ENCODE assay signal across 8 cellular contexts in genomic region chr5:113514263-113514590, GRCh38. TPM values are rescaled to one million over a fixed set of nuclear protein-coding genes. Genes with fewer than 3 reads are reported as not detected.
DNase-seq lines count a peak whose midpoint lies in the region; TF ChIP-seq lines count a peak whose summit lies in the region.

No MANE protein-coding gene starts in this region.

- no peaks in the 10 kb centered on the region for H3K9me3 Mint-ChIP-seq in activated naive CD4-positive, alpha-beta T cell treated with anti-CD3 and anti-CD28 coated beads for 36 hours

- peaks cover 31% of the 10 kb centered on the region for H3K4me1 Mint-ChIP-seq in activated naive CD4-positive, alpha-beta T cell treated with anti-CD3 and anti-CD28 coated beads for 36 hours (ENCODE audit: low read depth)

- DNase-seq in activated naive CD4-positive, alpha-beta T cell treated with anti-CD3 and anti-CD28 coated beads for 36 hours = no peak
- no peak for DNase-seq in activated naive CD4-positive, alpha-beta T cell (lab: John Stamatoyannopoulos, UW)
- no peak for DNase-seq in SK-N-MC (ENCODE audit: low read depth, low spot score)
- DNase-seq in fibroblast of pulmonary artery (ENCODE audit: low read depth) = no peak
- DNase-seq in putamen (ENCODE audit: low spot score) = peak; percentile 25
- DNase-seq in OCI-M2 (lab: John Stamatoyannopoulos, UW; ENCODE audit: unreplicated experiment) = no peak
- DNase-seq in central memory CD4-positive, alpha-beta T cell = no peak
- DNase-seq in SIG-M5 treated with dmso at 0.1 percent for 504 hours (lab: John Stamatoyannopoulos, UW; ENCODE audit: unreplicated experiment) = no peak

- H3K4me3 ChIP-seq in SK-N-MC (peak overlapping the region; percentile 95), fibroblast of pulmonary artery (replicated peaks; ENCODE audit: low read depth, low read length) (peak overlapping the region; percentile 71)

- H3K27ac Mint-ChIP-seq in activated naive CD4-positive, alpha-beta T cell treated with anti-CD3 and anti-CD28 coated beads for 36 hours = peak overlapping the region; percentile 79

- intact Hi-C loops in activated naive CD4-positive, alpha-beta T cell treated with anti-CD3 and anti-CD28 coated beads for 36 hours (cut with micrococcal nuclease) = loop anchor here (5.0 to 10.0 kb wide), 6 partner anchors 222 to 807 kb away; partner anchors contain the start of gene SRP19

- peaks cover 11% of the 10 kb centered on the region for H3K36me3 Mint-ChIP-seq in activated naive CD4-positive, alpha-beta T cell treated with anti-CD3 and anti-CD28 coated beads for 36 hours (ENCODE audit: low read depth)

- H3K9ac ChIP-seq in SK-N-MC (ENCODE audit: insufficient read length) = peak overlapping the region; percentile 97

- no peak overlapping the region for H3K27ac ChIP-seq in SK-N-MC

- CTCF ChIA-PET in activated naive CD4-positive, alpha-beta T cell treated with anti-CD3 and anti-CD28 coated beads for 36 hours (lab: Charles Lee) = interaction anchor here (0.6 to 1.2 kb wide), 4 partner anchors 8 to 1794 kb away, joined by 3 to 7 read pairs (median 3); no protein-coding TSS in a partner anchor

- no peak for TF ChIP-seq CTCF in fibroblast of pulmonary artery (IDR thresholded peaks at IDR 0.05; ENCODE audit: low read length, missing control alignments)

- peaks cover 5% of the 10 kb centered on the region for H3K27me3 Mint-ChIP-seq in activated naive CD4-positive, alpha-beta T cell treated with anti-CD3 and anti-CD28 coated beads for 36 hours (ENCODE audit: low read depth)

- no peaks in the 10 kb centered on the region for H3K9me3 ChIP-seq in SK-N-MC (ENCODE audit: low read depth, low read length)

- peaks cover 35% of the 10 kb centered on the region for H3K36me3 ChIP-seq in SK-N-MC (ENCODE audit: insufficient read depth, low read length)

- peak overlapping the region; percentile 91 for H3K4me3 Mint-ChIP-seq in activated naive CD4-positive, alpha-beta T cell treated with anti-CD3 and anti-CD28 coated beads for 36 hours

RNA-seq across cellular contexts. Expression of gene YTHDC2, which starts 0.7 kb away (rescaled TPM):
- 10 to 100 TPM; 24.4 to 28.0 TPM for total RNA-seq in activated naive CD4-positive, alpha-beta T cell treated with anti-CD3 and anti-CD28 coated beads for 36 hours

RNA-seq across cellular contexts. Expression of gene MCC, which starts 26.0 kb away (rescaled TPM):
- under 1 TPM; 0.62 to 0.81 TPM for total RNA-seq in activated naive CD4-positive, alpha-beta T cell treated with anti-CD3 and anti-CD28 coated beads for 36 hours
